In the genomic region with DNA sequence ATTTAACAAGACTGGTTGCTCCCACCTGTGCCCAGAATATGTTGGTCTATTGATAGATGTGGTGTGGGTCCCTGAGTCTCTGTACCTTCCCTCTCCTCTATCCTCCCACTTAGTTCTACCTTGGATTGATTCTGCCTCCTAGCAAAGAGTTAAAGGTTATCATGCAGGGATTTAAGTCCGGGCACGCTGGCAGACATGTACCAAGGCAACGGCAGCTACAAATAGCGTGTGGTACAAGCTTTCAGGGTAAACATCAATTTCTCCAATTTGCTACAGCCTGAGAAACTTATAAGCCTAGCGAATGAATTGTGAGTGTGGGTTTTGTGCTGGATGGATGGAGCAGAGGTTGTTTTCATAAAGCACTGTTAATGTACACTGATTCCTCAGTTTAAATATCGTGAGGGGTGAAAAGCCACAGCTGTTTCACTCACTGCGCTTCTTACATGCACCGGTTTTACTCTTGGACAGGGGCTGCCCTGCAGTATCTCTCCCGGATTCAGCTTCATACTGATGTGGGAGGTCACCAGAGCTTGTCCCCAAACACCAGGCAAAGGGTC, we compare ENCODE assay signal across 14 cellular contexts.
DNase-seq lines count a peak whose midpoint lies in the region; ATAC-seq and TF ChIP-seq lines count a peak whose summit lies in the region.
"Had no signal": no experiment of that assay in that cellular context is flagged by ENCODE, and none has a peak within 500 bp of the region (broad histone marks: within the 10 kb centered on the region; RNA-seq: fewer than 3 reads in every experiment).

No MANE protein-coding gene starts in this region.

- H3K27ac Mint-ChIP-seq in nephron progenitor cell, result peak overlapping the region; percentile 62

- H3K4me3 ChIP-seq in heart left ventricle, result no peak overlapping the region
- peak overlapping the region; percentile 42 for H3K4me3 ChIP-seq in coronary artery
- H3K4me3 ChIP-seq in ovary, result no peak overlapping the region

- H3K36me3 Mint-ChIP-seq in nephron progenitor cell (ENCODE audit: low read depth), result no peaks in the 10 kb centered on the region

- H3K4me1 ChIP-seq in heart left ventricle, result peaks cover 0 to 11% (median 1%) of the 10 kb centered on the region in 12 donors
- H3K4me1 ChIP-seq in ovary (ENCODE audit: insufficient read depth), result no peaks in the 10 kb centered on the region

- no peak for TF ChIP-seq EP300 in ovary (IDR thresholded peaks at IDR 0.05)

- TF ChIP-seq CTCF in heart left ventricle (IDR thresholded peaks at IDR 0.05) (no peak), coronary artery (IDR thresholded peaks at IDR 0.05) (no peak), nephron progenitor cell (IDR thresholded peaks at IDR 0.05) (no peak), ovary (IDR thresholded peaks at IDR 0.05) (no peak)

- DNase-seq in Right ventricle myocardium superior (no peak), heart left ventricle (no peak), coronary artery (ENCODE audit: low spot score) (no peak), nephron progenitor cell (no peak), ovary (no peak)
- DNase-seq: ACHN, DMS79 treated with DMSO at 0.1 percent for 48 hours, NCI-H1694, NCI-H2107, SW 1271 had no signal

- H3K9me3 ChIP-seq in heart left ventricle (no peaks in the 10 kb centered on the region), ovary (no peaks in the 10 kb centered on the region)

- intact Hi-C loops in Right ventricle myocardium superior (cut with DNase I), result no loop called here
- intact Hi-C loops in heart left ventricle (cut with DNase I), result no loop called here
- intact Hi-C loops in ovary (cut with DNase I), result no loop called here

- WGBS in heart left ventricle, 4 donors, result 56 to 66% (median 59%) methylated on average over 9 of the region's 9 CpGs
- 17 to 37% (median 24%) methylated on average over 9 of the region's 9 CpGs for WGBS in ovary, 3 donors

- H3K27me3 Mint-ChIP-seq in nephron progenitor cell (ENCODE audit: low read depth, poor library complexity), result peaks cover 7% of the 10 kb centered on the region

- H3K27me3 ChIP-seq in heart left ventricle, result peaks cover 0 to 4% (median 0%) of the 10 kb centered on the region in 9 donors
- no peaks in the 10 kb centered on the region for H3K27me3 ChIP-seq in ovary

- ATAC-seq in Right ventricle myocardium superior (ENCODE audit: poor library complexity) (peak; percentile 34), heart left ventricle (no peak), HG02759 (IDR thresholded peaks at IDR 0.05; ENCODE audit: unreplicated experiment) (no peak), GM19324 (IDR thresholded peaks at IDR 0.05; ENCODE audit: low FRiP score, unreplicated experiment) (no peak)
- ATAC-seq: Panc1 had no signal

- TF ChIP-seq POLR2A in heart left ventricle (IDR thresholded peaks at IDR 0.05) (no peak), ovary (IDR thresholded peaks at IDR 0.05) (no peak)

- H3K4me1 Mint-ChIP-seq in nephron progenitor cell, result peaks cover 43% of the 10 kb centered on the region

- H3K36me3 ChIP-seq in heart left ventricle, result no peaks in the 10 kb centered on the region
- H3K36me3 ChIP-seq in ovary, result no peaks in the 10 kb centered on the region

- no peak overlapping the region for H3K4me3 Mint-ChIP-seq in nephron progenitor cell

- H3K27ac ChIP-seq in heart left ventricle, result no peak overlapping the region
- H3K27ac ChIP-seq in coronary artery, result no peak overlapping the region
- H3K27ac ChIP-seq in ovary, result no peak overlapping the region
- H3K27ac ChIP-seq: C4-2B had no signal

- H3K9me3 Mint-ChIP-seq in nephron progenitor cell, result no peaks in the 10 kb centered on the region
